ENCODE assay signal across 12 cellular contexts in the genomic region with DNA sequence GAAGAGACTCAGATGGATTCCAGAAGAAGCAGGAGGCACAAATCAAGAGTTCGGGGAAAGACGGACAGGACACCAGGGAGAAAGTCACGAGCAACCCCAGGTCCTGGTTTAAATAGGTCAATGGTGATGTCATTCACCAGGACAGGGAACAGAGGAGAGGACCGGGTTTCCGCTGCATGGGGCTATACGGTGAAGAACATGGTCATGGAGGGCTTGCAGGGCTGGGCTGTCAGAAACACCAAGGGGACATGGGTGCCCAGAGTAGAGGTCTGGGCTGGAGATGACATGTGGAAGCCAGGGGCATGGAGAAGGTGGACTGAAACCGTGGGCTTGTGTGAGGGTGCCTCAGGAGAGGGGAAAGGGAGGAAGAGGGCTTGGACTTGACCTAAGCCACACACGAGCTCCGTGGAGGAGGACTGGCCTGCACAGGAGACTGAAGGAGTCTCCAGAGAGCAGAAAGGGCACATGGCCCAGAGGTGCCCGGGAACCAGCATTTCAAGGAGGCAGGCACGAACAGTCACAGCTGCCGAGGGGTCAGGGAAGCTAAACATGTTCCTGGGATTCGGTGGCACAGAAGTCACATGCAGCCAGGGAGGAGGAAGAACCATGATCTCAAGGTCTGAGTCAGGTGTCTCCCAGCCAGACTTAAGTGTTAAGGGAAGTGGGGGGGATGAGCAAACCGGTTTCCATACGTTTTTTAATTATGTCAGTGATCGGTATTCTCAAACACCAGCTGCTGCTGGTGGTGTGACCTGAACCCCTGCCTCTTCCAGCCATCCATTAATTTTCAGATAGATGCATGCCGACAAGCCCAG. TPM values are rescaled to one million over a fixed set of nuclear protein-coding genes. Genes with fewer than 3 reads are reported as not detected.
A peak's percentile ranks its signal among the peaks of the same experiment; 100 is the strongest.
DNase-seq lines count a peak whose midpoint lies in the region; ATAC-seq and TF ChIP-seq lines count a peak whose summit lies in the region.
"Had no signal": no experiment of that assay in that cellular context is flagged by ENCODE, and none has a peak within 500 bp of the region (broad histone marks: within the 10 kb centered on the region; RNA-seq: fewer than 3 reads in every experiment).

No MANE protein-coding gene starts in this region.

- no peak for DNase-seq in activated CD8-positive, alpha-beta T cell treated with anti-CD3 and anti-CD28 coated beads for 36 hours
- no peak for DNase-seq in activated CD8-positive, alpha-beta T cell treated with anti-CD3 and anti-CD28 coated beads, Interleukin-2, amount 10 ng/mL, durations not matched to agents 7 days and 5 days
- DNase-seq in kidney tubule cell (ENCODE audit: low spot score) (peak; percentile 53), GM19238 (ENCODE audit: insufficient read length, low spot score) (no peak), cortex of kidney (lab: John Stamatoyannopoulos, UW) (no peak), NCI-H510A treated with DMSO at 0.1 percent for 48 hours (lab: John Stamatoyannopoulos, UW) (no peak)
- no peak for DNase-seq in stimulated activated naive B cell treated with anti-CD40 and anti-IgM and Interleukin-4, amounts not matched to agents 10 μg/mL and 1 μg/mL and 100 μg/mL, for 72 hours
- DNase-seq: activated CD4-positive, alpha-beta T cell treated with anti-CD3 and anti-CD28 coated beads for 48 hours; activated naive CD4-positive, alpha-beta T cell; NCI-H2029 treated with DMSO at 0.1 percent for 48 hours had no signal

- TF ChIP-seq CTCF in activated CD8-positive, alpha-beta T cell treated with anti-CD3 and anti-CD28 coated beads for 36 hours (IDR thresholded peaks at IDR 0.05): no peak
- TF ChIP-seq CTCF in brain (conservative IDR thresholded peaks at IDR 0.05): no peak

- peaks cover 10% of the 10 kb centered on the region for H3K4me1 Mint-ChIP-seq in activated CD8-positive, alpha-beta T cell treated with anti-CD3 and anti-CD28 coated beads for 36 hours (ENCODE audit: low read depth)
- peaks cover 5% of the 10 kb centered on the region for H3K4me1 Mint-ChIP-seq in activated CD8-positive, alpha-beta T cell treated with anti-CD3 and anti-CD28 coated beads, Interleukin-2, amount 10 ng/mL, durations not matched to agents 7 days and 5 days (ENCODE audit: low read depth)
- peaks cover 78% of the 10 kb centered on the region for H3K4me1 Mint-ChIP-seq in brain
- H3K4me1 Mint-ChIP-seq in stimulated activated naive B cell treated with anti-CD40 and anti-IgM and Interleukin-4, amounts not matched to agents 10 μg/mL and 1 μg/mL and 100 μg/mL, for 72 hours: peaks cover 18 to 23% of the 10 kb centered on the region in 2 donors

- H3K9me3 Mint-ChIP-seq in activated CD8-positive, alpha-beta T cell treated with anti-CD3 and anti-CD28 coated beads for 36 hours: no peaks in the 10 kb centered on the region
- H3K9me3 Mint-ChIP-seq in activated CD8-positive, alpha-beta T cell treated with anti-CD3 and anti-CD28 coated beads, Interleukin-2, amount 10 ng/mL, durations not matched to agents 7 days and 5 days (ENCODE audit: insufficient read depth): no peaks in the 10 kb centered on the region
- no peaks in the 10 kb centered on the region for H3K9me3 Mint-ChIP-seq in brain
- no peaks in the 10 kb centered on the region for H3K9me3 Mint-ChIP-seq in stimulated activated naive B cell treated with anti-CD40 and anti-IgM and Interleukin-4, amounts not matched to agents 10 μg/mL and 1 μg/mL and 100 μg/mL, for 72 hours
- H3K9me3 Mint-ChIP-seq: dendritic cell treated with granulocyte-macrophage colony-stimulating factor and Interleukin-4, amounts not matched to agents 40 ng/mL and 50 ng/mL, for 4 days had no signal

- no peak overlapping the region for H3K4me3 Mint-ChIP-seq in activated CD8-positive, alpha-beta T cell treated with anti-CD3 and anti-CD28 coated beads for 36 hours
- no peak overlapping the region for H3K4me3 Mint-ChIP-seq in activated CD8-positive, alpha-beta T cell treated with anti-CD3 and anti-CD28 coated beads, Interleukin-2, amount 10 ng/mL, durations not matched to agents 7 days and 5 days
- no peak overlapping the region for H3K4me3 Mint-ChIP-seq in brain
- peak overlapping the region in 1 of 2 donors; percentile 34 for H3K4me3 Mint-ChIP-seq in stimulated activated naive B cell treated with anti-CD40 and anti-IgM and Interleukin-4, amounts not matched to agents 10 μg/mL and 1 μg/mL and 100 μg/mL, for 72 hours
- H3K4me3 Mint-ChIP-seq: dendritic cell treated with granulocyte-macrophage colony-stimulating factor and Interleukin-4, amounts not matched to agents 40 ng/mL and 50 ng/mL, for 4 days had no signal

- no peak for ATAC-seq in activated CD8-positive, alpha-beta T cell treated with anti-CD3 and anti-CD28 coated beads for 36 hours
- ATAC-seq in activated CD8-positive, alpha-beta T cell treated with anti-CD3 and anti-CD28 coated beads, Interleukin-2, amount 10 ng/mL, durations not matched to agents 7 days and 5 days: no peak
- ATAC-seq in stimulated activated naive B cell treated with anti-CD40 and anti-IgM and Interleukin-4, amounts not matched to agents 10 μg/mL and 1 μg/mL and 100 μg/mL, for 72 hours (replicated peaks): peak; percentile 14 to 26

- H3K27ac Mint-ChIP-seq in activated CD8-positive, alpha-beta T cell treated with anti-CD3 and anti-CD28 coated beads for 36 hours: peak overlapping the region; percentile 35
- H3K27ac Mint-ChIP-seq in activated CD8-positive, alpha-beta T cell treated with anti-CD3 and anti-CD28 coated beads, Interleukin-2, amount 10 ng/mL, durations not matched to agents 7 days and 5 days: no peak overlapping the region
- H3K27ac Mint-ChIP-seq in brain: peak overlapping the region in 4 of 5 experiments; percentile 1 to 92 (median 54)
- peak overlapping the region; percentile 79 for H3K27ac Mint-ChIP-seq in stimulated activated naive B cell treated with anti-CD40 and anti-IgM and Interleukin-4, amounts not matched to agents 10 μg/mL and 1 μg/mL and 100 μg/mL, for 72 hours
- H3K27ac Mint-ChIP-seq: dendritic cell treated with granulocyte-macrophage colony-stimulating factor and Interleukin-4, amounts not matched to agents 40 ng/mL and 50 ng/mL, for 4 days had no signal

- CTCF ChIA-PET in activated CD8-positive, alpha-beta T cell treated with anti-CD3 and anti-CD28 coated beads for 36 hours (lab: Charles Lee): interaction anchor here (0.7 to 2.0 kb wide), 4 partner anchors 54 to 109 kb away, joined by 3 to 6 read pairs (median 4); partner anchors contain the start of gene RPL32
- CTCF ChIA-PET in activated CD8-positive, alpha-beta T cell treated with anti-CD3 and anti-CD28 coated beads, Interleukin-2, amount 10 ng/mL, durations not matched to agents 7 days and 5 days (lab: Charles Lee): interaction anchor here (1.0 to 1.1 kb wide), 2 partner anchors 86 to 87 kb away, joined by 3 to 4 read pairs; no protein-coding TSS in a partner anchor

- intact Hi-C loops in activated CD8-positive, alpha-beta T cell treated with anti-CD3 and anti-CD28 coated beads for 36 hours (cut with micrococcal nuclease): no loop called here

- H3K27me3 Mint-ChIP-seq in activated CD8-positive, alpha-beta T cell treated with anti-CD3 and anti-CD28 coated beads for 36 hours: peaks cover 2% of the 10 kb centered on the region
- peaks cover 5% of the 10 kb centered on the region for H3K27me3 Mint-ChIP-seq in activated CD8-positive, alpha-beta T cell treated with anti-CD3 and anti-CD28 coated beads, Interleukin-2, amount 10 ng/mL, durations not matched to agents 7 days and 5 days (ENCODE audit: low read depth)
- H3K27me3 Mint-ChIP-seq in brain: peaks cover 5% of the 10 kb centered on the region
- H3K27me3 Mint-ChIP-seq in stimulated activated naive B cell treated with anti-CD40 and anti-IgM and Interleukin-4, amounts not matched to agents 10 μg/mL and 1 μg/mL and 100 μg/mL, for 72 hours: peaks cover 2 to 8% of the 10 kb centered on the region in 2 donors

- H3K36me3 Mint-ChIP-seq in activated CD8-positive, alpha-beta T cell treated with anti-CD3 and anti-CD28 coated beads for 36 hours (ENCODE audit: low read depth): peaks cover 4% of the 10 kb centered on the region
- H3K36me3 Mint-ChIP-seq in activated CD8-positive, alpha-beta T cell treated with anti-CD3 and anti-CD28 coated beads, Interleukin-2, amount 10 ng/mL, durations not matched to agents 7 days and 5 days (ENCODE audit: low read depth): peaks cover 12% of the 10 kb centered on the region
- peaks cover 14% of the 10 kb centered on the region for H3K36me3 Mint-ChIP-seq in brain
- peaks cover 12 to 15% of the 10 kb centered on the region in 2 donors for H3K36me3 Mint-ChIP-seq in stimulated activated naive B cell treated with anti-CD40 and anti-IgM and Interleukin-4, amounts not matched to agents 10 μg/mL and 1 μg/mL and 100 μg/mL, for 72 hours

- POLR2A ChIA-PET in activated CD8-positive, alpha-beta T cell treated with anti-CD3 and anti-CD28 coated beads for 36 hours (lab: Charles Lee): no interaction called here
- POLR2A ChIA-PET in activated CD8-positive, alpha-beta T cell treated with anti-CD3 and anti-CD28 coated beads, Interleukin-2, amount 10 ng/mL, durations not matched to agents 7 days and 5 days (lab: Charles Lee): no interaction called here

RNA-seq across cellular contexts. Expression of gene RPL32, which starts 54.2 kb away (rescaled TPM):
- total RNA-seq in activated CD8-positive, alpha-beta T cell treated with anti-CD3 and anti-CD28 coated beads for 36 hours: 1,000 to 10,000 TPM; 2,861 to 2,981 TPM
- 1,000 to 10,000 TPM; 1,764 to 1,890 TPM for total RNA-seq in activated CD8-positive, alpha-beta T cell treated with anti-CD3 and anti-CD28 coated beads, Interleukin-2, amount 10 ng/mL, durations not matched to agents 7 days and 5 days
- 2,489 TPM for polyA plus RNA-seq in brain (ENCODE audit: insufficient read depth, low read depth, low replicate concordance)

Comparison
In these comparisons a context has a peak if more than half of its experiments do, and no peak if none do; other contexts are left out.
1. ATAC-seq: peak in stimulated activated naive B cell treated with anti-CD40 and anti-IgM and Interleukin-4, amounts not matched to agents 10 μg/mL and 1 μg/mL and 100 μg/mL, for 72 hours (2 of 2); none in activated CD8-positive, alpha-beta T cell treated with anti-CD3 and anti-CD28 coated beads for 36 hours (single experiment) and activated CD8-positive, alpha-beta T cell treated with anti-CD3 and anti-CD28 coated beads, Interleukin-2, amount 10 ng/mL, durations not matched to agents 7 days and 5 days (single experiment).